In the genomic region with DNA sequence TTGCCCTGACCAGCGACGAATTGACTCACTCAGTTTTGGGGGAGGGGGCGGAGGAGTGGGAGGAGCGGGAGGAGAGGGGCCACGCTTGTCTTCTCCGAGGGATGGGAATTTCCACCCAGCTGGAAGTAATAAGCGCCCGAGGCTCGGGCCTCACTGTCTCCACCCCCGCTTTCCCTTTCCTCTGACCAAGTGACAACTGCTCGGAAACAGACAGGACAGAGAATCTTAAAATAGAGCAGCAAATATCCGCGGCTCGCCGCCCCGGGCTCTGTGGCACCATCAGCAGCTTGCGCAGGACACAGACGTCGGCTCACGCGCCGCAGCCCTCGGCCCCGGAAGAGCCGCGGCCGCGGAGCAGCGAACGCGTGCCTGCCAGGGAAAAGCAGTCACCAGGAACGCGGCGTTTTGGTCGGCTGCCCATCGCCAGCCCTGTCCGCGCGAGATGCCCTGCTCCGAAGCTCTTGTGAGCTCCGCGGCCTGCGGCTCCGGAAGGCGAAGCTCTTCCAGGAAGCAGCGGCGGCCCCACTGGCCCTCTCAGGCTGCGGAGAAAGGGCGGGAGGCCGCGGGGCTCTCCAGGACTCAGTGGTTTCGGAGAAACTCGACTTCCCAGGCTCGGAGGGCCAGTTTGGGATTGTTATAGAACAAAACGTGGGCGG, we compare ENCODE assay signal across 1 cellular context.
TF ChIP-seq lines count a peak whose summit lies in the region.

No MANE protein-coding gene starts in this region.

TF ChIP-seq in HEK293, 187 proteins besides CTCF, POLR2A, EP300 and RAD21 (continued from another document and continues in another):
- TF ChIP-seq, protein P1, sequence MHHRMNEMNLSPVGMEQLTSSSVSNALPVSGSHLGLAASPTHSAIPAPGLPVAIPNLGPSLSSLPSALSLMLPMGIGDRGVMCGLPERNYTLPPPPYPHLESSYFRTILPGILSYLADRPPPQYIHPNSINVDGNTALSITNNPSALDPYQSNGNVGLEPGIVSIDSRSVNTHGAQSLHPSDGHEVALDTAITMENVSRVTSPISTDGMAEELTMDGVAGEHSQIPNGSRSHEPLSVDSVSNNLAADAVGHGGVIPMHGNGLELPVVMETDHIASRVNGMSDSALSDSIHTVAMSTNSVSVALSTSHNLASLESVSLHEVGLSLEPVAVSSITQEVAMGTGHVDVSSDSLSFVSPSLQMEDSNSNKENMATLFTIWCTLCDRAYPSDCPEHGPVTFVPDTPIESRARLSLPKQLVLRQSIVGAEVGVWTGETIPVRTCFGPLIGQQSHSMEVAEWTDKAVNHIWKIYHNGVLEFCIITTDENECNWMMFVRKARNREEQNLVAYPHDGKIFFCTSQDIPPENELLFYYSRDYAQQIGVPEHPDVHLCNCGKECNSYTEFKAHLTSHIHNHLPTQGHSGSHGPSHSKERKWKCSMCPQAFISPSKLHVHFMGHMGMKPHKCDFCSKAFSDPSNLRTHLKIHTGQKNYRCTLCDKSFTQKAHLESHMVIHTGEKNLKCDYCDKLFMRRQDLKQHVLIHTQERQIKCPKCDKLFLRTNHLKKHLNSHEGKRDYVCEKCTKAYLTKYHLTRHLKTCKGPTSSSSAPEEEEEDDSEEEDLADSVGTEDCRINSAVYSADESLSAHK (tag by site-specific recombination; IDR thresholded peaks at IDR 0.05): no peak; the same call in 1 of the 2 replicates
- TF ChIP-seq, protein P2, sequence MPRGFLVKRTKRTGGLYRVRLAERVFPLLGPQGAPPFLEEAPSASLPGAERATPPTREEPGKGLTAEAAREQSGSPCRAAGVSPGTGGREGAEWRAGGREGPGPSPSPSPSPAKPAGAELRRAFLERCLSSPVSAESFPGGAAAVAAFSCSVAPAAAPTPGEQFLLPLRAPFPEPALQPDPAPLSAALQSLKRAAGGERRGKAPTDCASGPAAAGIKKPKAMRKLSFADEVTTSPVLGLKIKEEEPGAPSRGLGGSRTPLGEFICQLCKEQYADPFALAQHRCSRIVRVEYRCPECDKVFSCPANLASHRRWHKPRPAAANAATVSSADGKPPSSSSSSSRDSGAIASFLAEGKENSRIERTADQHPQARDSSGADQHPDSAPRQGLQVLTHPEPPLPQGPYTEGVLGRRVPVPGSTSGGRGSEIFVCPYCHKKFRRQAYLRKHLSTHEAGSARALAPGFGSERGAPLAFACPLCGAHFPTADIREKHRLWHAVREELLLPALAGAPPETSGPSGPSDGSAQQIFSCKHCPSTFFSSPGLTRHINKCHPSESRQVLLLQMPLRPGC (tag by site-specific recombination; IDR thresholded peaks at IDR 0.05): no peak
- TF ChIP-seq ZSCAN30 (tag by site-specific recombination; IDR thresholded peaks at IDR 0.05) (peak; percentile 62), MZF1 (tag by site-specific recombination; IDR thresholded peaks at IDR 0.05; ENCODE audit: borderline replicate concordance) (no peak), TRIM28 (IDR thresholded peaks at IDR 0.05; ENCODE audit: borderline replicate concordance, low read length) (no peak), ATF2 (tag by site-specific recombination; IDR thresholded peaks at IDR 0.05; ENCODE audit: low read depth) (no peak), SP7 (tag by site-specific recombination; IDR thresholded peaks at IDR 0.05) (peak; percentile 41; the same call in 1 of the 2 replicates), ZNF610 (tag by site-specific recombination; IDR thresholded peaks at IDR 0.05; ENCODE audit: borderline replicate concordance) (no peak), ZNF521 (tag by site-specific recombination; IDR thresholded peaks at IDR 0.05) (no peak), KLF1 (tag by site-specific recombination; IDR thresholded peaks at IDR 0.05) (no peak; the same call in 1 of the 2 replicates), ZNF621 (tag by site-specific recombination; IDR thresholded peaks at IDR 0.05) (no peak), KLF7 (tag by site-specific recombination; IDR thresholded peaks at IDR 0.05; ENCODE audit: borderline replicate concordance) (no peak), KLF16 (tag by site-specific recombination; IDR thresholded peaks at IDR 0.05) (peak; percentile 58; the same call in 1 of the 2 replicates), ZNF707 (tag by site-specific recombination; IDR thresholded peaks at IDR 0.05) (no peak), WT1 (tag by site-specific recombination; IDR thresholded peaks at IDR 0.05) (peak; percentile 70), GLI4 (tag by site-specific recombination; IDR thresholded peaks at IDR 0.05) (no peak), ZNF660 (tag by site-specific recombination; IDR thresholded peaks at IDR 0.05) (peak; percentile 80), ZNF843 (tag by site-specific recombination; IDR thresholded peaks at IDR 0.05) (peak; percentile 45; the same call in 1 of the 2 replicates), ZNF549 (tag by site-specific recombination; IDR thresholded peaks at IDR 0.05) (no peak), KLF8 (tag by site-specific recombination; IDR thresholded peaks at IDR 0.05) (peak; percentile 74), ZNF449 (tag by site-specific recombination; IDR thresholded peaks at IDR 0.05) (0 out of 2 replicates have a peak, but pooled peaks have one; percentile 9), ZNF624 (tag by site-specific recombination; IDR thresholded peaks at IDR 0.05) (no peak), ZBTB21 (tag by site-specific recombination; IDR thresholded peaks at IDR 0.05) (no peak), ZNF362 (tag by site-specific recombination; IDR thresholded peaks at IDR 0.05) (no peak), ZSCAN23 (tag by site-specific recombination; IDR thresholded peaks at IDR 0.05) (no peak), ZNF600 (tag by site-specific recombination; IDR thresholded peaks at IDR 0.05) (no peak), ZNF350 (tag by site-specific recombination; IDR thresholded peaks at IDR 0.05) (no peak), ZNF140 (tag by site-specific recombination; IDR thresholded peaks at IDR 0.05) (no peak), ZNF214 (tag by site-specific recombination; IDR thresholded peaks at IDR 0.05; ENCODE audit: borderline replicate concordance) (no peak), ZNF280D (tag by site-specific recombination; IDR thresholded peaks at IDR 0.05) (no peak), ZFP69B (tag by site-specific recombination; IDR thresholded peaks at IDR 0.05) (0 out of 2 replicates have a peak, but pooled peaks have one; percentile 8), ZNF514 (tag by site-specific recombination; IDR thresholded peaks at IDR 0.05) (no peak), TCF7L2 (IDR thresholded peaks at IDR 0.05; ENCODE audit: borderline replicate concordance, low read depth, low read length) (peak; percentile 40; the same call in 1 of the 2 replicates), ZNF335 (tag by site-specific recombination; conservative IDR thresholded peaks at IDR 0.05) (no peak), ZNF561 (tag by site-specific recombination; IDR thresholded peaks at IDR 0.05; ENCODE audit: borderline replicate concordance) (peak; percentile 83), KLF10 (tag by site-specific recombination; IDR thresholded peaks at IDR 0.05) (peak; percentile 77), ZSCAN16 (tag by site-specific recombination; IDR thresholded peaks at IDR 0.05) (no peak), ZXDB (tag by site-specific recombination; IDR thresholded peaks at IDR 0.05) (0 out of 2 replicates have a peak, but pooled peaks have one; percentile 38), ZNF239 (tag by site-specific recombination; IDR thresholded peaks at IDR 0.05) (no peak), TSHZ1 (tag by site-specific recombination; IDR thresholded peaks at IDR 0.05; ENCODE audit: borderline replicate concordance) (no peak), ZNF341 (tag by site-specific recombination; IDR thresholded peaks at IDR 0.05; ENCODE audit: low read depth) (peak; percentile 99), ZNF623 (tag by site-specific recombination; IDR thresholded peaks at IDR 0.05) (no peak), ZNF548 (tag by site-specific recombination; IDR thresholded peaks at IDR 0.05) (no peak), ZNF837 (tag by site-specific recombination; IDR thresholded peaks at IDR 0.05) (no peak), MEIS1 (CRISPR knock-in tag; IDR thresholded peaks at IDR 0.05; ENCODE audit: borderline replicate concordance) (no peak), HOXA7 (CRISPR knock-in tag; IDR thresholded peaks at IDR 0.05; ENCODE audit: borderline replicate concordance) (no peak), ZNF37A (tag by site-specific recombination; IDR thresholded peaks at IDR 0.05) (no peak), ZNF211 (tag by site-specific recombination; IDR thresholded peaks at IDR 0.05; ENCODE audit: low read depth) (no peak), ZNF2 (tag by site-specific recombination; IDR thresholded peaks at IDR 0.05) (peak; percentile 46), ZNF830 (tag by site-specific recombination; IDR thresholded peaks at IDR 0.05; ENCODE audit: low read depth) (no peak), ZNF76 (tag by site-specific recombination; IDR thresholded peaks at IDR 0.05; ENCODE audit: borderline replicate concordance, low read depth) (no peak), ZNF10 (tag by site-specific recombination; IDR thresholded peaks at IDR 0.05) (no peak), ZNF596 (tag by site-specific recombination; IDR thresholded peaks at IDR 0.05) (0 out of 2 replicates have a peak, but pooled peaks have one; percentile 43), HOXD13 (CRISPR knock-in tag; IDR thresholded peaks at IDR 0.05; ENCODE audit: borderline replicate concordance) (no peak)
